8 cellular contexts compared by ENCODE assay signal in the genomic region with DNA sequence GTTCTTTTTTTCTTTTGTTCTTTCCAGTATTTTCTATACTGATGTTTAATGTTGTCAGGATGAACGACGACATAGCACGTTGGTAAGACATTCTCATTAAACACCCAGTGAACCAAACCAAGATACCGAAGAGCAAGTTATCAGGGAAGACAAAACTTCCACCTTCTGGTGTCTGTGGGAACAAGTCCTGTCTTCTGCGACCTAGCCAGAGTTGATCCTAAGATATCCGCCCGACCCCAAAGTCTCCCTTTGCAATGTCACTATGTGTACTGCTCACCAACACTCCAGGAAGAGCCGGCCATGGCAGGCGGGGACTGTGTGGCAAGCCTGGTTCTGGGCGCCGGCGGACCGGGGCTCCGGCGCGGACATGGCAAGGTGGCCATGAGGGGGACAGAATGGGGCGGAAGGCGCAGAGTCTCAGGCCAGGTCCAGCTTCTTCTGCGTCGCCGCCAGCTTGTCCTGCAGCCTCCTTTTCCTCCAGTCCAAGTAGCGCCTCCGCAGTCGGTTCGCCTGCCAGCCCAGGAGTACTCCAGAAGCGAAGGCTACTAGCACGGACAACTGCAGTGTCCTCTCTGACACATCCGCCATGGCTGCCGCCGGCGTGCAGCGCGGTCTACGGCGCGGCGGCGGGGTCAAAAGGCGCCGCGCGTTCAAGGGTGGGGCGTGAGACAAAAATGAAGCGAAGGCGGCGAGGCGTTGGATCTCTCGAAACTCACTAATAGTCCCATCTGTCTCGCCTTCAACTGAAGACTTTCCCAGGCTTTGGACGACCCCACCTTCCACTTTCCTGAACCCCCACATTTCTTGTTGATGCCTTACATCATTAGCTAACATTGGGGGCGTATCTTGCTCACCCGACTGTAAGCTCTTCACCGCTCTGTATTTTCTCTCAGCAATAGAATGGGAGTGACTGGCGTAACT. TPM values are rescaled to one million over a fixed set of nuclear protein-coding genes. Genes with fewer than 3 reads are reported as not detected.
DNase-seq lines count a peak whose midpoint lies in the region; ATAC-seq, FAIRE-seq and TF ChIP-seq lines count a peak whose summit lies in the region.

A gene with protein sequence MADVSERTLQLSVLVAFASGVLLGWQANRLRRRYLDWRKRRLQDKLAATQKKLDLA (minus strand): TSS at position 610 of the 921 bp plus-strand sequence. CDS start 22 bp downstream, at position 588.

- H3K79me2 ChIP-seq in PC-3 (ENCODE audit: low read length), result peaks cover 21% of the 10 kb centered on the region

- no peaks in the 10 kb centered on the region for H3K4me1 ChIP-seq in HUES48 (ENCODE audit: control insufficient read depth, insufficient read depth, low read length)
- no peaks in the 10 kb centered on the region for H3K4me1 ChIP-seq in PC-3 (ENCODE audit: insufficient read depth, low read length)
- H3K4me1 ChIP-seq in mucosa of stomach (ENCODE audit: control insufficient read depth, insufficient read depth, low read length), result no peaks in the 10 kb centered on the region

- H3K36me3 Mint-ChIP-seq in activated T-cell treated with anti-CD3 and anti-CD28 coated beads, Interleukin-2, amount 50 U/mL, for 24 hours (ENCODE audit: low read depth), result peaks cover 40% of the 10 kb centered on the region

- H4K20me1 ChIP-seq in PC-3 (ENCODE audit: low read length), result no peaks in the 10 kb centered on the region

- POLR2A ChIA-PET in PC-3 (lab: Charles Lee; ENCODE audit: unreplicated experiment), result interaction anchor here (0.6 kb wide), 1 partner anchor 598 kb away, joined by 3 read pairs; no protein-coding TSS in a partner anchor

- H3K9me2 ChIP-seq in PC-3 (replicated peaks; ENCODE audit: low read length), result no peaks in the 10 kb centered on the region

- H3F3A ChIP-seq in PC-3 (ENCODE audit: low read length, unreplicated experiment), result no peaks in the 10 kb centered on the region

- H3K4me3 ChIP-seq in HUES48 (ENCODE audit: low read depth, low read length) (peak within 1 kb of the TSS; percentile 92), PC-3 (ENCODE audit: low read length) (peak within 1 kb of the TSS; percentile 80), epithelial cell of proximal tubule (ENCODE audit: low read depth, low read length) (peak within 1 kb of the TSS; percentile 81), mucosa of stomach (ENCODE audit: low read length) (peak within 1 kb of the TSS; percentile 77)

- H3K9me3 Mint-ChIP-seq in activated T-cell treated with anti-CD3 and anti-CD28 coated beads, Interleukin-2, amount 50 U/mL, for 24 hours, result peaks cover 9% of the 10 kb centered on the region

- TSS peak; percentile 86 for BruUV-seq in PC-3 (replicated peaks; lab: Mats Ljungman, UMichigan)

- H3K9ac ChIP-seq in HUES48 (ENCODE audit: low read depth, low read length), result peak within 1 kb of the TSS; percentile 89
- peak within 1 kb of the TSS; percentile 90 for H3K9ac ChIP-seq in PC-3 (ENCODE audit: low read length)
- peak within 1 kb of the TSS; percentile 75 for H3K9ac ChIP-seq in mucosa of stomach (ENCODE audit: low read length)

- H3K36me3 ChIP-seq in HUES48 (ENCODE audit: control insufficient read depth, insufficient read depth, low read length) (peaks cover 9% of the 10 kb centered on the region; the same call in 1 of the 2 replicates), PC-3 (ENCODE audit: low read depth, low read length) (no peaks in the 10 kb centered on the region; the same call in 1 of the 2 replicates), mucosa of stomach (ENCODE audit: control insufficient read depth, insufficient read depth, low read length) (no peaks in the 10 kb centered on the region)

- intact Hi-C loops in PC-3 (cut with micrococcal nuclease), result no loop called here

- no peak for FAIRE-seq in D721Med (lab: Jason Lieb, UNC)

- H3K9me3 ChIP-seq in HUES48 (ENCODE audit: control insufficient read depth, insufficient read depth, low read length) (peaks cover 7% of the 10 kb centered on the region), PC-3 (ENCODE audit: low read length) (no peaks in the 10 kb centered on the region), mucosa of stomach (ENCODE audit: control insufficient read depth, low read length) (no peaks in the 10 kb centered on the region)

- H3K27me3 ChIP-seq in HUES48 (ENCODE audit: control insufficient read depth, insufficient read depth, low read length) (no peaks in the 10 kb centered on the region), PC-3 (ENCODE audit: low read length) (no peaks in the 10 kb centered on the region), mucosa of stomach (ENCODE audit: control insufficient read depth, insufficient read depth, low read length) (peaks cover 9% of the 10 kb centered on the region)

- H3K27me3 Mint-ChIP-seq in activated T-cell treated with anti-CD3 and anti-CD28 coated beads, Interleukin-2, amount 50 U/mL, for 24 hours, result peaks cover 31% of the 10 kb centered on the region

- TF ChIP-seq CTCF in D721Med (IDR thresholded peaks at IDR 0.05; ENCODE audit: insufficient read depth, missing control alignments) (no peak), PC-3 (conservative IDR thresholded peaks at IDR 0.05; ENCODE audit: low read depth, low read length) (no peak), epithelial cell of proximal tubule (conservative IDR thresholded peaks at IDR 0.05; ENCODE audit: low read depth, low read length) (no peak)

- DNase-seq in D721Med (ENCODE audit: insufficient read length, low spot score), result peak; percentile 69
- DNase-seq in PC-3, result peak; percentile 73
- peak; percentile 84 for DNase-seq in activated T-cell treated with anti-CD3 and anti-CD28 coated beads, Interleukin-2, amount 50 U/mL, for 24 hours
- DNase-seq in epithelial cell of proximal tubule (ENCODE audit: low read depth), result no peak
- peak; percentile 32 for DNase-seq in stimulated activated CD8-positive, alpha-beta memory T cell treated with anti-CD3 and anti-CD28 coated beads, Interleukin-7, amount 100 ng/mL, for 24 hours (ENCODE audit: low read depth)

- H3K4me3 Mint-ChIP-seq in activated T-cell treated with anti-CD3 and anti-CD28 coated beads, Interleukin-2, amount 50 U/mL, for 24 hours, result peak within 1 kb of the TSS; percentile 99

- peak; percentile 94 for ATAC-seq in GM21423 (IDR thresholded peaks at IDR 0.05; ENCODE audit: unreplicated experiment)
- ATAC-seq in PC-3, result peak; percentile 88

- peaks cover 23% of the 10 kb centered on the region for H3K4me1 Mint-ChIP-seq in activated T-cell treated with anti-CD3 and anti-CD28 coated beads, Interleukin-2, amount 50 U/mL, for 24 hours (ENCODE audit: low read depth)

- CTCF ChIA-PET in PC-3 (lab: Charles Lee), result no interaction called here

- H3K27ac ChIP-seq in HUES48 (ENCODE audit: low read depth, low read length) (peak within 1 kb of the TSS; percentile 63), PC-3 (ENCODE audit: low read length) (peak within 1 kb of the TSS; percentile 54)

- peak within 1 kb of the TSS; percentile 87 for H3K4me2 ChIP-seq in PC-3 (ENCODE audit: low read length)

- H2AFZ ChIP-seq in PC-3 (ENCODE audit: low read length), result peak within 1 kb of the TSS; percentile 86

- H3K27ac Mint-ChIP-seq in activated T-cell treated with anti-CD3 and anti-CD28 coated beads, Interleukin-2, amount 50 U/mL, for 24 hours, result peak within 1 kb of the TSS; percentile 96

RNA-seq across cellular contexts. Expression of the gene that starts here (rescaled TPM):
- total RNA-seq in PC-3 (2014; rRNA removed) (166 and 181 TPM in 2 replicates), epithelial cell of proximal tubule (70.2 and 188 TPM in 2 replicates)
